In the genomic region with DNA sequence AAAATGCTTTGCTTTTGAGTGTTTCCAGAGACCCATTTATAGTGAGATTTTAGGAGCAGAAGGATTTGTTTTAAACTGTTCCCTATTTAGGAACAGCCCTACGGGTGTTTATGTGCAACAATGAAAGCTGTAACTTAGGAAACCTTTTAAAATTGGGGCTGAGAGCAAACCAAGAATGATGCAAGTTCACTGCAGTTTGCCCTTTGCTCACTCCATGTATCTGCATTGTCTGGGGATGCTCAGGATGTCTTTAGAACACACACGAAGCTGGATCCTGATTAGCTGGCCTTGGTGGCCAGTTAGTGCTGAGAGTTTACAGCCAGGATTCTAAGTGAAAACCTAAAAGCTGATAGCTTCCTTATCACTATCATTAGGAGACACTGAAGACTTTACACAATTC, we compare ENCODE assay signal across 19 cellular contexts. TPM values are rescaled to one million over a fixed set of nuclear protein-coding genes. Genes with fewer than 3 reads are reported as not detected.
DNase-seq lines count a peak whose midpoint lies in the region; ATAC-seq and TF ChIP-seq lines count a peak whose summit lies in the region.
"Had no signal": no experiment of that assay in that cellular context is flagged by ENCODE, and none has a peak within 500 bp of the region (broad histone marks: within the 10 kb centered on the region; RNA-seq: fewer than 3 reads in every experiment).

No MANE protein-coding gene starts in this region.

- H3K27me3 Mint-ChIP-seq in activated CD4-positive, alpha-beta memory T cell treated with anti-CD3 and anti-CD28 coated beads, Interleukin-2, amount 10 ng/mL, durations not matched to agents 7 days and 5 days, result no peaks in the 10 kb centered on the region
- H3K27me3 Mint-ChIP-seq: activated CD4-positive, alpha-beta T cell treated with anti-CD3 and anti-CD28 coated beads, Interleukin-2, amount 10 ng/mL, durations not matched to agents 24 days and 14 days had no signal

- H3K9me3 ChIP-seq in SJSA1 (replicated peaks), result no peaks in the 10 kb centered on the region
- H3K9me3 ChIP-seq in neutrophil, result no peaks in the 10 kb centered on the region
- H3K9me3 ChIP-seq: adrenal gland, BLaER1 had no signal

- peaks cover 12% of the 10 kb centered on the region for H3K4me1 ChIP-seq in SJSA1 (replicated peaks)
- H3K4me1 ChIP-seq in neutrophil (ENCODE audit: control insufficient read depth in 1 of 2, insufficient read depth in 1 of 2, low read depth in 1 of 2, low read length in 1 of 2), result peaks cover 30 to 34% of the 10 kb centered on the region in 2 experiments
- H3K4me1 ChIP-seq: BLaER1 had no signal

- H3K27ac ChIP-seq in SJSA1, result peak overlapping the region; percentile 78
- H3K27ac ChIP-seq in neutrophil, result peak overlapping the region; percentile 56
- H3K27ac ChIP-seq: adrenal gland, BLaER1 had no signal

- DNase-seq in EH (ENCODE audit: low read depth) (peak; percentile 58), SJSA1 (ENCODE audit: low read depth in 1 of 2, low spot score in 2 of 2) (peak in 1 of 2 experiments; percentile 50), foreskin fibroblast (peak; percentile 19 to 60), medulla oblongata (ENCODE audit: extremely low spot score) (no peak)
- DNase-seq in activated CD4-positive, alpha-beta memory T cell treated with anti-CD3 and anti-CD28 coated beads, Interleukin-2, amount 10 ng/mL, durations not matched to agents 7 days and 5 days, result no peak
- DNase-seq in activated CD4-positive, CD25-positive, alpha-beta regulatory T cell treated with anti-CD3 and anti-CD28 coated beads, Interleukin-2, amount 50 U/mL, for 72 hours, result no peak
- DNase-seq: activated CD4-positive, alpha-beta T cell treated with anti-CD3 and anti-CD28 coated beads, Interleukin-2, amount 10 ng/mL, durations not matched to agents 24 days and 14 days; activated T-cell treated with anti-CD3 and anti-CD28 coated beads, Interleukin-2, amount 50 U/mL, for 48 hours; KG1; midbrain; NCI-H524 treated with DMSO at 0.1 percent for 48 hours; substantia nigra; T-helper 1 cell had no signal

- no peak for TF ChIP-seq CTCF in foreskin fibroblast (IDR thresholded peaks at IDR 0.05; ENCODE audit: low read depth, low read length)
- no peak for TF ChIP-seq CTCF in neutrophil (IDR thresholded peaks at IDR 0.05)

- H3K9me3 Mint-ChIP-seq in activated CD4-positive, alpha-beta memory T cell treated with anti-CD3 and anti-CD28 coated beads, Interleukin-2, amount 10 ng/mL, durations not matched to agents 7 days and 5 days, result no peaks in the 10 kb centered on the region
- H3K9me3 Mint-ChIP-seq: activated CD4-positive, alpha-beta T cell treated with anti-CD3 and anti-CD28 coated beads, Interleukin-2, amount 10 ng/mL, durations not matched to agents 24 days and 14 days had no signal

- CTCF ChIA-PET in activated CD4-positive, alpha-beta memory T cell treated with anti-CD3 and anti-CD28 coated beads, Interleukin-2, amount 10 ng/mL, durations not matched to agents 7 days and 5 days (lab: Charles Lee), result interaction anchor here (0.5 to 1.2 kb wide), 3 partner anchors 20 to 27 kb away, joined by 3 to 7 read pairs (median 4); no protein-coding TSS in a partner anchor

- H3K36me3 Mint-ChIP-seq in activated CD4-positive, alpha-beta memory T cell treated with anti-CD3 and anti-CD28 coated beads, Interleukin-2, amount 10 ng/mL, durations not matched to agents 7 days and 5 days (ENCODE audit: low read depth), result peaks cover 65% of the 10 kb centered on the region

- peaks cover 63% of the 10 kb centered on the region for H3K36me3 ChIP-seq in SJSA1
- H3K36me3 ChIP-seq in neutrophil, result peaks cover 27% of the 10 kb centered on the region

- no peak overlapping the region for H3K27ac Mint-ChIP-seq in activated CD4-positive, alpha-beta memory T cell treated with anti-CD3 and anti-CD28 coated beads, Interleukin-2, amount 10 ng/mL, durations not matched to agents 7 days and 5 days
- H3K27ac Mint-ChIP-seq: activated CD4-positive, alpha-beta T cell treated with anti-CD3 and anti-CD28 coated beads, Interleukin-2, amount 10 ng/mL, durations not matched to agents 24 days and 14 days had no signal

- no peak overlapping the region for H3K4me3 Mint-ChIP-seq in activated CD4-positive, alpha-beta memory T cell treated with anti-CD3 and anti-CD28 coated beads, Interleukin-2, amount 10 ng/mL, durations not matched to agents 7 days and 5 days
- H3K4me3 Mint-ChIP-seq: activated CD4-positive, alpha-beta T cell treated with anti-CD3 and anti-CD28 coated beads, Interleukin-2, amount 10 ng/mL, durations not matched to agents 24 days and 14 days had no signal

- peaks cover 1% of the 10 kb centered on the region for H3K4me1 Mint-ChIP-seq in activated CD4-positive, alpha-beta memory T cell treated with anti-CD3 and anti-CD28 coated beads, Interleukin-2, amount 10 ng/mL, durations not matched to agents 7 days and 5 days

- H3K4me3 ChIP-seq in SJSA1 (no peak overlapping the region), foreskin fibroblast (ENCODE audit: low read depth in 1 of 2, low read length in 2 of 2) (no peak overlapping the region), neutrophil (ENCODE audit: low read depth in 1 of 2, low read length in 1 of 2) (no peak overlapping the region)
- H3K4me3 ChIP-seq: adrenal gland, BLaER1 had no signal

- POLR2A ChIA-PET in activated CD4-positive, alpha-beta memory T cell treated with anti-CD3 and anti-CD28 coated beads, Interleukin-2, amount 10 ng/mL, durations not matched to agents 7 days and 5 days (lab: Charles Lee), result interaction anchor here (1.0 kb wide), 1 partner anchor 42 kb away, joined by 4 read pairs; the partner anchor contains the start of genes MROH8 and RPN2

- H3K27me3 ChIP-seq in SJSA1 (replicated peaks) (no peaks in the 10 kb centered on the region), neutrophil (no peaks in the 10 kb centered on the region)
- H3K27me3 ChIP-seq: adrenal gland, BLaER1 had no signal

- no peak for ATAC-seq in activated CD4-positive, CD25-positive, alpha-beta regulatory T cell treated with anti-CD3 and anti-CD28 coated beads, Interleukin-2, amount 50 U/mL, for 24 hours

RNA-seq across cellular contexts. Expression of gene GHRH, which starts 40.8 kb away (rescaled TPM):
- not detected in 2 replicates for total RNA-seq in SJSA1 (2014; rRNA removed; shearing (Covaris generic))
- not detected for total RNA-seq in activated CD4-positive, alpha-beta memory T cell treated with anti-CD3 and anti-CD28 coated beads, Interleukin-2, amount 10 ng/mL, durations not matched to agents 7 days and 5 days
- total RNA-seq: activated CD4-positive, alpha-beta T cell treated with anti-CD3 and anti-CD28 coated beads, Interleukin-2, amount 10 ng/mL, durations not matched to agents 24 days and 14 days; adrenal gland; fibroblast of lung; osteocyte had no signal

RNA-seq across cellular contexts. Expression of gene MROH8, which starts 41.4 kb away (rescaled TPM):
- total RNA-seq in SJSA1 (2014; rRNA removed; shearing (Covaris generic)), result 2.3 and 5.1 TPM in 2 replicates
- 1 to 10 TPM; 1.7 to 2.2 TPM for total RNA-seq in activated CD4-positive, alpha-beta memory T cell treated with anti-CD3 and anti-CD28 coated beads, Interleukin-2, amount 10 ng/mL, durations not matched to agents 7 days and 5 days

RNA-seq across cellular contexts. Expression of gene RPN2, which starts 41.7 kb away (rescaled TPM):
- total RNA-seq in SJSA1 (2014; rRNA removed; shearing (Covaris generic)), result 353 and 402 TPM in 2 replicates
- 100 to 1,000 TPM; 168 to 179 TPM for total RNA-seq in activated CD4-positive, alpha-beta memory T cell treated with anti-CD3 and anti-CD28 coated beads, Interleukin-2, amount 10 ng/mL, durations not matched to agents 7 days and 5 days

Comparison
In these comparisons a context has a peak if more than half of its experiments do, and no peak if none do; other contexts are left out.
1. DNase-seq: peak in EH (single experiment) and foreskin fibroblast (2 of 2); none in activated CD4-positive, alpha-beta memory T cell treated with anti-CD3 and anti-CD28 coated beads, Interleukin-2, amount 10 ng/mL, durations not matched to agents 7 days and 5 days (single experiment), activated CD4-positive, CD25-positive, alpha-beta regulatory T cell treated with anti-CD3 and anti-CD28 coated beads, Interleukin-2, amount 50 U/mL, for 72 hours (single experiment) and medulla oblongata (single experiment).